In genomic region chr17:6640536-6641373, GRCh38 we compare ENCODE assay signal across 1 cellular context.
TF ChIP-seq lines count a peak whose summit lies in the region.

Gene KIAA0753, minus strand, starts transcription at chr17:6640711. Its CDS starts 5,608 bp downstream, at chr17:6635103.
Gene TXNDC17, plus strand, starts transcription at chr17:6641060. Its CDS starts 23 bp downstream, at chr17:6641083.

TF ChIP-seq in WTC11, 78 proteins besides CTCF, POLR2A, EP300 and RAD21 (continued from another document):
- TF ChIP-seq, protein P1, sequence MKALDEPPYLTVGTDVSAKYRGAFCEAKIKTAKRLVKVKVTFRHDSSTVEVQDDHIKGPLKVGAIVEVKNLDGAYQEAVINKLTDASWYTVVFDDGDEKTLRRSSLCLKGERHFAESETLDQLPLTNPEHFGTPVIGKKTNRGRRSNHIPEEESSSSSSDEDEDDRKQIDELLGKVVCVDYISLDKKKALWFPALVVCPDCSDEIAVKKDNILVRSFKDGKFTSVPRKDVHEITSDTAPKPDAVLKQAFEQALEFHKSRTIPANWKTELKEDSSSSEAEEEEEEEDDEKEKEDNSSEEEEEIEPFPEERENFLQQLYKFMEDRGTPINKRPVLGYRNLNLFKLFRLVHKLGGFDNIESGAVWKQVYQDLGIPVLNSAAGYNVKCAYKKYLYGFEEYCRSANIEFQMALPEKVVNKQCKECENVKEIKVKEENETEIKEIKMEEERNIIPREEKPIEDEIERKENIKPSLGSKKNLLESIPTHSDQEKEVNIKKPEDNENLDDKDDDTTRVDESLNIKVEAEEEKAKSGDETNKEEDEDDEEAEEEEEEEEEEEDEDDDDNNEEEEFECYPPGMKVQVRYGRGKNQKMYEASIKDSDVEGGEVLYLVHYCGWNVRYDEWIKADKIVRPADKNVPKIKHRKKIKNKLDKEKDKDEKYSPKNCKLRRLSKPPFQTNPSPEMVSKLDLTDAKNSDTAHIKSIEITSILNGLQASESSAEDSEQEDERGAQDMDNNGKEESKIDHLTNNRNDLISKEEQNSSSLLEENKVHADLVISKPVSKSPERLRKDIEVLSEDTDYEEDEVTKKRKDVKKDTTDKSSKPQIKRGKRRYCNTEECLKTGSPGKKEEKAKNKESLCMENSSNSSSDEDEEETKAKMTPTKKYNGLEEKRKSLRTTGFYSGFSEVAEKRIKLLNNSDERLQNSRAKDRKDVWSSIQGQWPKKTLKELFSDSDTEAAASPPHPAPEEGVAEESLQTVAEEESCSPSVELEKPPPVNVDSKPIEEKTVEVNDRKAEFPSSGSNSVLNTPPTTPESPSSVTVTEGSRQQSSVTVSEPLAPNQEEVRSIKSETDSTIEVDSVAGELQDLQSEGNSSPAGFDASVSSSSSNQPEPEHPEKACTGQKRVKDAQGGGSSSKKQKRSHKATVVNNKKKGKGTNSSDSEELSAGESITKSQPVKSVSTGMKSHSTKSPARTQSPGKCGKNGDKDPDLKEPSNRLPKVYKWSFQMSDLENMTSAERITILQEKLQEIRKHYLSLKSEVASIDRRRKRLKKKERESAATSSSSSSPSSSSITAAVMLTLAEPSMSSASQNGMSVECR (CRISPR knock-in tag; IDR thresholded peaks at IDR 0.05; ENCODE audit: borderline replicate concordance) = peak; percentile 26; the same call in 1 of the 2 replicates
- TF ChIP-seq NR1H2 (CRISPR knock-in tag; IDR thresholded peaks at IDR 0.05) = no peak
- no peak for TF ChIP-seq CBFB (CRISPR knock-in tag; IDR thresholded peaks at IDR 0.05; ENCODE audit: low read depth)
- no peak for TF ChIP-seq ELF4 (CRISPR knock-in tag; IDR thresholded peaks at IDR 0.05; ENCODE audit: low read depth)
- TF ChIP-seq ZNF219 (CRISPR knock-in tag; IDR thresholded peaks at IDR 0.05; ENCODE audit: borderline replicate concordance) = no peak; the same call in 1 of the 2 replicates
- no peak for TF ChIP-seq ATF1 (CRISPR knock-in tag; IDR thresholded peaks at IDR 0.05)
- TF ChIP-seq ZNF138 (CRISPR knock-in tag; conservative IDR thresholded peaks at IDR 0.05) = no peak
- no peak for TF ChIP-seq ZSCAN18 (CRISPR knock-in tag; IDR thresholded peaks at IDR 0.05)
- no peak for TF ChIP-seq ZNF423 (CRISPR knock-in tag; IDR thresholded peaks at IDR 0.05)
- no peak for TF ChIP-seq SMAD4 (CRISPR knock-in tag; IDR thresholded peaks at IDR 0.05)
- TF ChIP-seq, protein P2, sequence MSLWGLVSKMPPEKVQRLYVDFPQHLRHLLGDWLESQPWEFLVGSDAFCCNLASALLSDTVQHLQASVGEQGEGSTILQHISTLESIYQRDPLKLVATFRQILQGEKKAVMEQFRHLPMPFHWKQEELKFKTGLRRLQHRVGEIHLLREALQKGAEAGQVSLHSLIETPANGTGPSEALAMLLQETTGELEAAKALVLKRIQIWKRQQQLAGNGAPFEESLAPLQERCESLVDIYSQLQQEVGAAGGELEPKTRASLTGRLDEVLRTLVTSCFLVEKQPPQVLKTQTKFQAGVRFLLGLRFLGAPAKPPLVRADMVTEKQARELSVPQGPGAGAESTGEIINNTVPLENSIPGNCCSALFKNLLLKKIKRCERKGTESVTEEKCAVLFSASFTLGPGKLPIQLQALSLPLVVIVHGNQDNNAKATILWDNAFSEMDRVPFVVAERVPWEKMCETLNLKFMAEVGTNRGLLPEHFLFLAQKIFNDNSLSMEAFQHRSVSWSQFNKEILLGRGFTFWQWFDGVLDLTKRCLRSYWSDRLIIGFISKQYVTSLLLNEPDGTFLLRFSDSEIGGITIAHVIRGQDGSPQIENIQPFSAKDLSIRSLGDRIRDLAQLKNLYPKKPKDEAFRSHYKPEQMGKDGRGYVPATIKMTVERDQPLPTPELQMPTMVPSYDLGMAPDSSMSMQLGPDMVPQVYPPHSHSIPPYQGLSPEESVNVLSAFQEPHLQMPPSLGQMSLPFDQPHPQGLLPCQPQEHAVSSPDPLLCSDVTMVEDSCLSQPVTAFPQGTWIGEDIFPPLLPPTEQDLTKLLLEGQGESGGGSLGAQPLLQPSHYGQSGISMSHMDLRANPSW (CRISPR knock-in tag; conservative IDR thresholded peaks at IDR 0.05; ENCODE audit: low read depth) = 0 out of 2 replicates have a peak, but pooled peaks have one; percentile 67
- TF ChIP-seq ZNF532 (CRISPR knock-in tag; IDR thresholded peaks at IDR 0.05; ENCODE audit: borderline replicate concordance) = no peak; the same call in 1 of the 2 replicates
- TF ChIP-seq MYBL2 (CRISPR knock-in tag; IDR thresholded peaks at IDR 0.05) = peak; percentile 32
- no peak for TF ChIP-seq ZNF281 (CRISPR knock-in tag; IDR thresholded peaks at IDR 0.05)
- TF ChIP-seq, protein P3, sequence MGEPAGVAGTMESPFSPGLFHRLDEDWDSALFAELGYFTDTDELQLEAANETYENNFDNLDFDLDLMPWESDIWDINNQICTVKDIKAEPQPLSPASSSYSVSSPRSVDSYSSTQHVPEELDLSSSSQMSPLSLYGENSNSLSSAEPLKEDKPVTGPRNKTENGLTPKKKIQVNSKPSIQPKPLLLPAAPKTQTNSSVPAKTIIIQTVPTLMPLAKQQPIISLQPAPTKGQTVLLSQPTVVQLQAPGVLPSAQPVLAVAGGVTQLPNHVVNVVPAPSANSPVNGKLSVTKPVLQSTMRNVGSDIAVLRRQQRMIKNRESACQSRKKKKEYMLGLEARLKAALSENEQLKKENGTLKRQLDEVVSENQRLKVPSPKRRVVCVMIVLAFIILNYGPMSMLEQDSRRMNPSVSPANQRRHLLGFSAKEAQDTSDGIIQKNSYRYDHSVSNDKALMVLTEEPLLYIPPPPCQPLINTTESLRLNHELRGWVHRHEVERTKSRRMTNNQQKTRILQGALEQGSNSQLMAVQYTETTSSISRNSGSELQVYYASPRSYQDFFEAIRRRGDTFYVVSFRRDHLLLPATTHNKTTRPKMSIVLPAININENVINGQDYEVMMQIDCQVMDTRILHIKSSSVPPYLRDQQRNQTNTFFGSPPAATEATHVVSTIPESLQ (CRISPR knock-in tag; IDR thresholded peaks at IDR 0.05) = no peak
- TF ChIP-seq GRHL2 (CRISPR knock-in tag; IDR thresholded peaks at IDR 0.05; ENCODE audit: insufficient replicate concordance, severe bottlenecking) = no peak
- TF ChIP-seq, protein P4, sequence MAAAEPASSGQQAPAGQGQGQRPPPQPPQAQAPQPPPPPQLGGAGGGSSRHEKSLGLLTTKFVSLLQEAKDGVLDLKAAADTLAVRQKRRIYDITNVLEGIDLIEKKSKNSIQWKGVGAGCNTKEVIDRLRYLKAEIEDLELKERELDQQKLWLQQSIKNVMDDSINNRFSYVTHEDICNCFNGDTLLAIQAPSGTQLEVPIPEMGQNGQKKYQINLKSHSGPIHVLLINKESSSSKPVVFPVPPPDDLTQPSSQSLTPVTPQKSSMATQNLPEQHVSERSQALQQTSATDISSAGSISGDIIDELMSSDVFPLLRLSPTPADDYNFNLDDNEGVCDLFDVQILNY (CRISPR knock-in tag; IDR thresholded peaks at IDR 0.05) = 0 out of 2 replicates have a peak, but pooled peaks have one; percentile 51
- no peak for TF ChIP-seq JAZF1 (CRISPR knock-in tag; IDR thresholded peaks at IDR 0.05)
- no peak for TF ChIP-seq E2F4 (CRISPR knock-in tag; IDR thresholded peaks at IDR 0.05; ENCODE audit: borderline replicate concordance, low read depth)
- TF ChIP-seq SOX15 (CRISPR knock-in tag; IDR thresholded peaks at IDR 0.05) = no peak
